Comparison of ENCODE assay signal across 31 cellular contexts in genomic region chr7:48261696-48262095, GRCh38.
DNase-seq lines count a peak whose midpoint lies in the region; ATAC-seq, FAIRE-seq and TF ChIP-seq lines count a peak whose summit lies in the region.
"Had no signal": no experiment of that assay in that cellular context is flagged by ENCODE, and none has a peak within 500 bp of the region (broad histone marks: within the 10 kb centered on the region; RNA-seq: fewer than 3 reads in every experiment).

No MANE protein-coding gene starts in this region.

- DNase-seq in A549 (ENCODE audit: low read depth in 1 of 2, low spot score in 1 of 2): no peak
- DNase-seq in HAP-1 (ENCODE audit: low spot score in 2 of 2): peak; percentile 54 to 62
- no peak for DNase-seq in uterus
- DNase-seq in left colon: no peak
- DNase-seq: 8988T; ACHN; AML-193; BE2C; C1 segment of cervical spinal cord; Caco-2; Calu3; CD4-positive, alpha-beta memory T cell; CD4-positive, alpha-beta T cell; CD4-positive, CD25-positive, alpha-beta regulatory T cell; CD8-positive, alpha-beta memory T cell; CD8-positive, alpha-beta T cell; COR-L47; DMS 273 treated with DMSO at 0.1 percent for 48 hours; DMS153; DMS53; DMS79; DMS79 treated with DMSO at 0.1 percent for 48 hours; DND-41; EL had no signal

- FAIRE-seq in A549 (lab: Jason Lieb, UNC): peak; percentile 32
- FAIRE-seq: D721Med had no signal

- H3K4me3 ChIP-seq in A549 (no peak overlapping the region), HAP-1 (no peak overlapping the region), neutrophil (ENCODE audit: low read depth in 1 of 2, low read length in 1 of 2) (no peak overlapping the region), uterus (no peak overlapping the region)
- H3K4me3 ChIP-seq: BLaER1; BLaER1 treated with 17β-estradiol and CSF1 and Interleukin-3, amounts not matched to agents 10 nM and 100 nM had no signal

- H3K36me3 ChIP-seq in HAP-1 (replicated peaks): no peaks in the 10 kb centered on the region
- peaks cover 25% of the 10 kb centered on the region for H3K36me3 ChIP-seq in neutrophil
- H3K36me3 ChIP-seq in uterus: no peaks in the 10 kb centered on the region
- H3K36me3 ChIP-seq: BE2C; BLaER1; BLaER1 treated with 17β-estradiol and CSF1 and Interleukin-3, amounts not matched to agents 10 nM and 100 nM had no signal

- no peak for TF ChIP-seq POLR2A in A549 (IDR thresholded peaks at IDR 0.05; ENCODE audit: low read length)
- no peak for TF ChIP-seq POLR2A in uterus (IDR thresholded peaks at IDR 0.05)

- 14% methylated on average over 2 of the region's 2 CpGs for WGBS in A549 (ENCODE audit: missing lambda C conversion rate)

- no peak for TF ChIP-seq CTCF in A549 (IDR thresholded peaks at IDR 0.05)
- no peak for TF ChIP-seq CTCF in neutrophil (IDR thresholded peaks at IDR 0.05)
- TF ChIP-seq CTCF in uterus (IDR thresholded peaks at IDR 0.05): no peak

- CTCF ChIA-PET in A549 (lab: Yijun Ruan, JAX): interaction anchor here (1.6 kb wide), 1 partner anchor 37 kb away, joined by 3 read pairs; no protein-coding TSS in a partner anchor

- intact Hi-C loops in uterus (cut with DNase I; ENCODE audit: low total_unique reads): no loop called here
- intact Hi-C loops in left colon (cut with DNase I, micrococcal nuclease): no loop called here

- no peak for TF ChIP-seq RAD21 in A549 (conservative IDR thresholded peaks at IDR 0.05 in 1 of 2, IDR thresholded peaks at IDR 0.05 in 1 of 2)

- no peak for TF ChIP-seq EP300 in A549 (IDR thresholded peaks at IDR 0.05)

- H3K27ac ChIP-seq in A549 (no peak overlapping the region), neutrophil (peak overlapping the region; percentile 2), uterus (no peak overlapping the region)
- H3K27ac ChIP-seq: 22Rv1; BLaER1; BLaER1 treated with 17β-estradiol and CSF1 and Interleukin-3, amounts not matched to agents 10 nM and 100 nM; C4-2B had no signal

- H3K9me3 ChIP-seq in A549 (no peaks in the 10 kb centered on the region), HAP-1 (peaks cover 8% of the 10 kb centered on the region; the same call in 1 of the 2 replicates), neutrophil (no peaks in the 10 kb centered on the region), uterus (no peaks in the 10 kb centered on the region)
- H3K9me3 ChIP-seq: BE2C, Caco-2 had no signal

- H3K27me3 ChIP-seq in HAP-1 (ENCODE audit: low read depth) (no peaks in the 10 kb centered on the region), neutrophil (no peaks in the 10 kb centered on the region), uterus (no peaks in the 10 kb centered on the region)
- H3K27me3 ChIP-seq: BE2C; BLaER1; BLaER1 treated with 17β-estradiol and CSF1 and Interleukin-3, amounts not matched to agents 10 nM and 100 nM had no signal

- H3K4me2 ChIP-seq in A549: no peak overlapping the region
- H3K4me2 ChIP-seq: BLaER1; BLaER1 treated with 17β-estradiol and CSF1 and Interleukin-3, amounts not matched to agents 10 nM and 100 nM had no signal

- H3K4me1 ChIP-seq in A549 (no peaks in the 10 kb centered on the region), HAP-1 (peaks cover 34% of the 10 kb centered on the region), neutrophil (ENCODE audit: control insufficient read depth in 1 of 2, insufficient read depth in 1 of 2, low read depth in 1 of 2, low read length in 1 of 2) (no peaks in the 10 kb centered on the region), uterus (no peaks in the 10 kb centered on the region)
- H3K4me1 ChIP-seq: BE2C had no signal

- POLR2A ChIA-PET in A549 (lab: Yijun Ruan, JAX): no interaction called here

- no peak for ATAC-seq in A549
- ATAC-seq in GM19455 (IDR thresholded peaks at IDR 0.05; ENCODE audit: unreplicated experiment): no peak
- ATAC-seq in left colon: no peak
- ATAC-seq: CD8-positive, alpha-beta T cell had no signal

- in situ Hi-C loops in HAP-1 (cut with MboI; ENCODE audit: low sequenced_read_pairs): loop anchor here (25.0 kb wide), 1 partner anchor 274 kb away; the partner anchor contains the start of gene HUS1

TF ChIP-seq in A549, 52 proteins besides CTCF, POLR2A, EP300 and RAD21:
- TF ChIP-seq NPAS2 (CRISPR knock-in tag; IDR thresholded peaks at IDR 0.05; ENCODE audit: borderline replicate concordance): no peak
- TF ChIP-seq ESRRA (IDR thresholded peaks at IDR 0.05; ENCODE audit: borderline replicate concordance, low read length): no peak
- TF ChIP-seq HDAC2 (IDR thresholded peaks at IDR 0.05): no peak
- no peak for TF ChIP-seq TFCP2L1 (CRISPR knock-in tag; IDR thresholded peaks at IDR 0.05)
- TF ChIP-seq ZSCAN20 (CRISPR knock-in tag; IDR thresholded peaks at IDR 0.05): no peak
- TF ChIP-seq KDM5A (IDR thresholded peaks at IDR 0.05): no peak
- TF ChIP-seq CBX2 (IDR thresholded peaks at IDR 0.05; ENCODE audit: borderline replicate concordance, low read depth): no peak
- no peak for TF ChIP-seq CHD4 (IDR thresholded peaks at IDR 0.05; ENCODE audit: borderline replicate concordance)
- no peak for TF ChIP-seq GATA3 (IDR thresholded peaks at IDR 0.05; ENCODE audit: borderline replicate concordance)
- TF ChIP-seq HMGXB4 (CRISPR knock-in tag; IDR thresholded peaks at IDR 0.05; ENCODE audit: borderline replicate concordance): no peak
- no peak for TF ChIP-seq RFX5 (IDR thresholded peaks at IDR 0.05)
- TF ChIP-seq POLR2AphosphoS2 (conservative IDR thresholded peaks at IDR 0.05; ENCODE audit: low read length): no peak
- TF ChIP-seq EHMT2 (IDR thresholded peaks at IDR 0.05; ENCODE audit: low read depth): no peak
- TF ChIP-seq EHF (CRISPR knock-in tag; IDR thresholded peaks at IDR 0.05): no peak
- no peak for TF ChIP-seq SMC3 (IDR thresholded peaks at IDR 0.05)
- TF ChIP-seq MAZ (IDR thresholded peaks at IDR 0.05; ENCODE audit: borderline replicate concordance, low read depth, low read length): no peak
- TF ChIP-seq HES2 (IDR thresholded peaks at IDR 0.05): no peak
- no peak for TF ChIP-seq NR3C1 (IDR thresholded peaks at IDR 0.05)
- TF ChIP-seq MAX (IDR thresholded peaks at IDR 0.05): no peak

Comparison
In these comparisons a context has a peak if more than half of its experiments do, and no peak if none do; other contexts are left out.
1. DNase-seq: peak in HAP-1 (2 of 2); none in A549 (0 of 2), uterus (0 of 2) and left colon (0 of 2).